Comparison of ENCODE assay signal across 8 cellular contexts in the genomic region with DNA sequence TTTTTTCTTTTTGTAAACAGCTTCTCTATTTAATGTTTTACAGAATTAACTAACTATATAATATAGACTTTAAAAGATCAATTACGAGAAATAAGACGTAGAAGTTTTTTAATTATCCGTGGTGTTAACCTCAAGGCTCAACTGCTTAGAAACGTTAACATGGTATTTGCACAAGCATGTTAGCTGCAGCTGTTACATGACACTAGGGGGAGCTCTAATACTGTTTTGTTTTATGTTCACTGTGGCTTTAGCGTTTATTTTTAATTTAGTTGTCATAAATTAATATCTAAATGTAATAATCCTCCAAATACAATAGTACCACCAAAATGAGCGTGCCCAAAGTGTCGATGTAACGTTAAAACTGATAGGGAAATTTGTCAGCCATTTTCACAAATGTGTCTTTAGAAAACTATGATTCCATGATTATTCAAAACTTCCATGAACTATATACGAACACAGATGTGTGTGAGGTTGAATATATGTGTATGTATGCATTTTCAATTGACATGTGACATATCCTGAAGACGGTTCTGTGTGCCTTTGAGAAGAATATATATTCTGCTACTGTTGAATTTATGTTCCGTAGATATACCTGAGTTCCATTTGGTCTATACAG.
A peak's percentile ranks its signal among the peaks of the same experiment; 100 is the strongest.
DNase-seq lines count a peak whose midpoint lies in the region; ATAC-seq and TF ChIP-seq lines count a peak whose summit lies in the region.

No MANE protein-coding gene starts in this region.

- H2AFZ ChIP-seq in smooth muscle cell (ENCODE audit: low read depth): peak overlapping the region; percentile 82

- H3K27me3 ChIP-seq in foreskin keratinocyte (no peaks in the 10 kb centered on the region), smooth muscle cell (ENCODE audit: low read depth) (no peaks in the 10 kb centered on the region)

- no peaks in the 10 kb centered on the region for H3K79me2 ChIP-seq in smooth muscle cell (ENCODE audit: low read depth)

- H3F3A ChIP-seq in smooth muscle cell (ENCODE audit: low read depth): peaks cover 8% of the 10 kb centered on the region

- H3K9ac ChIP-seq in SK-N-MC (ENCODE audit: insufficient read length): no peak overlapping the region
- H3K9ac ChIP-seq in smooth muscle cell (ENCODE audit: low read depth): no peak overlapping the region

- H3K4me1 ChIP-seq in foreskin keratinocyte: peaks cover 5% of the 10 kb centered on the region
- peaks cover 24% of the 10 kb centered on the region for H3K4me1 ChIP-seq in smooth muscle cell (ENCODE audit: low read depth)

- H3K36me3 ChIP-seq in SK-N-MC (ENCODE audit: insufficient read depth, low read length): no peaks in the 10 kb centered on the region
- H3K36me3 ChIP-seq in smooth muscle cell (ENCODE audit: low read depth): no peaks in the 10 kb centered on the region

- peak; percentile 70 for ATAC-seq in GM19328 (IDR thresholded peaks at IDR 0.05; ENCODE audit: unreplicated experiment)
- ATAC-seq in foreskin keratinocyte: no peak

- 22% methylated on average over 11 of the region's 11 CpGs for WGBS in smooth muscle cell (ENCODE audit: low lambda C conversion rate)

- TF ChIP-seq CTCF in foreskin keratinocyte (conservative IDR thresholded peaks at IDR 0.05) (peak; percentile 94), smooth muscle cell (IDR thresholded peaks at IDR 0.05; ENCODE audit: borderline replicate concordance, insufficient read depth, poor library complexity, severe bottlenecking) (peak; percentile 92)

- H3K4me3 ChIP-seq in Jurkat, Clone E6-1 (ENCODE audit: low read length): no peak overlapping the region
- H3K4me3 ChIP-seq in SK-N-MC (no peak overlapping the region), smooth muscle cell (no peak overlapping the region)

- H3K9me3 ChIP-seq in SK-N-MC (ENCODE audit: low read depth, low read length) (no peaks in the 10 kb centered on the region), smooth muscle cell (replicated peaks; ENCODE audit: low read depth) (no peaks in the 10 kb centered on the region)

- peak overlapping the region; percentile 66 for H3K4me2 ChIP-seq in smooth muscle cell

- DNase-seq in COLO668 (lab: John Stamatoyannopoulos, UW; ENCODE audit: unreplicated experiment): peak; percentile 0
- DNase-seq in Jurkat, Clone E6-1 (ENCODE audit: low read depth, low spot score): peak; percentile 37
- DNase-seq in SK-N-MC (ENCODE audit: low read depth, low spot score): peak; percentile 2
- peak in 1 of 2 donors; percentile 38 for DNase-seq in foreskin keratinocyte
- no peak for DNase-seq in smooth muscle cell (lab: John Stamatoyannopoulos, UW; ENCODE audit: unreplicated experiment)
- no peak for DNase-seq in activated effector memory CD4-positive, alpha-beta T cell treated with Interleukin-2 at 50 U/mL for 16 hours
- no peak for DNase-seq in NCI-H446 treated with DMSO at 0.1 percent for 48 hours (lab: John Stamatoyannopoulos, UW)

- H3K27ac ChIP-seq in SK-N-MC (no peak overlapping the region), foreskin keratinocyte (no peak overlapping the region), smooth muscle cell (ENCODE audit: low read depth) (no peak overlapping the region)

- H4K20me1 ChIP-seq in smooth muscle cell (ENCODE audit: low read depth): no peaks in the 10 kb centered on the region

Comparison
In these comparisons a context has a peak if more than half of its experiments do, and no peak if none do; other contexts are left out.
1. DNase-seq: peak in COLO668 (single experiment), Jurkat, Clone E6-1 (single experiment) and SK-N-MC (single experiment); none in smooth muscle cell (single experiment), activated effector memory CD4-positive, alpha-beta T cell treated with Interleukin-2 at 50 U/mL for 16 hours (single experiment) and NCI-H446 treated with DMSO at 0.1 percent for 48 hours (single experiment).